In the genomic region with DNA sequence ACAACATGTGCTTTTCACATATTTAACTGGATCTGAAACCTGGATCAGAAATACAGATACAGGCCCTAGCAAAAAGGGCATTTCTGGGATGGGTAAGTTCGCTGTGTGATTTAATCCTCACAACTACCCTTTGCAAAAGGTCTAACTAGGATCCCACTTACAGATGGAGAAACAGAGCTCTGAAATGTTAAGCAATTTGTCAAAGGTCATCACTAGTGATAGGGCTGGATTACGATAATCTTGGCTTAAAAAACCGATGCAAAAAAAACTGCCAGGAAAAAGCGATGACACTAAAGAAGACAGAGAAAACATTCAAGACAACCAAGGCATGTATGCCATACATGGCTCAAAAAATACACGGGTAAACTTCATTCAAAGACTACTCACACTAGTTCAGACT, we compare ENCODE assay signal across 31 cellular contexts.
"Had no signal": no experiment of that assay in that cellular context is flagged by ENCODE, and none has a peak within 500 bp of the region (broad histone marks: within the 10 kb centered on the region; RNA-seq: fewer than 3 reads in every experiment).

No MANE protein-coding gene starts in this region.

- H3K27ac ChIP-seq: neural progenitor cell, ovary, parathyroid adenoma, psoas muscle, skin epidermis, spleen, suprapubic skin, testis, tibial artery, transverse colon, upper lobe of right lung, uterus had no signal

- H3K36me3 ChIP-seq: ovary, uterus had no signal

- H3K4me3 Mint-ChIP-seq: natural killer cell; nephron; neural progenitor cell; stimulated activated memory B cell treated with anti-CD40 and anti-IgM and Interleukin-4, amounts not matched to agents 10 μg/mL and 1 μg/mL and 100 μg/mL, for 72 hours; stimulated activated naive CD8-positive, alpha-beta T cell treated with anti-CD3 and anti-CD28 coated beads, Interleukin-15, amount 100 ng/mL, for 72 hours; type B pancreatic cell had no signal

- H3K27ac Mint-ChIP-seq: nephron; neural progenitor cell; progenitor cell of endocrine pancreas; stimulated activated memory B cell treated with anti-CD40 and anti-IgM and Interleukin-4, amounts not matched to agents 10 μg/mL and 1 μg/mL and 100 μg/mL, for 72 hours; type B pancreatic cell had no signal

- H3K4me1 ChIP-seq: neural progenitor cell, parathyroid adenoma, psoas muscle, suprapubic skin, testis, tibial artery, upper lobe of right lung, uterus had no signal

- H3K9me3 ChIP-seq: ovary, psoas muscle, spleen, suprapubic skin, testis, tibial artery, transverse colon, upper lobe of right lung, uterus had no signal

- H3K4me1 Mint-ChIP-seq: nephron; neural progenitor cell; stimulated activated memory B cell treated with anti-CD40 and anti-IgM and Interleukin-4, amounts not matched to agents 10 μg/mL and 1 μg/mL and 100 μg/mL, for 72 hours; stimulated activated naive CD8-positive, alpha-beta T cell treated with anti-CD3 and anti-CD28 coated beads, Interleukin-15, amount 100 ng/mL, for 72 hours had no signal

- DNase-seq: natural killer cell; occipital lobe; ovary; posterior cingulate gyrus; psoas muscle; right cardiac atrium; spleen; stimulated activated CD4-positive, alpha-beta T cell treated with anti-CD3 and anti-CD28 coated beads, Interleukin-12 subunit alpha, Interleukin-12 subunit beta, amount 100 ng/mL, for 4 hours; stimulated activated CD4-positive, alpha-beta T cell treated with anti-CD3 and anti-CD28 coated beads, Interleukin-1b, Interleukin-23, amount 100 ng/mL, for 48 hours; stimulated activated CD4-positive, alpha-beta T cell treated with anti-CD3 and anti-CD28 coated beads, Interleukin-4, amount 100 ng/mL, for 1 hour; stimulated activated CD4-positive, alpha-beta T cell treated with anti-CD3 and anti-CD28 coated beads, Interleukin-4, amount 100 ng/mL, for 4 hours; stimulated activated CD8-positive, alpha-beta memory T cell treated with anti-CD3 and anti-CD28 coated beads, Interleukin-4, amount 100 ng/mL, for 48 hours; stimulated activated naive CD4-positive, alpha-beta T cell; stimulated activated naive CD8-positive, alpha-beta T cell treated with anti-CD3 and anti-CD28 coated beads, Interleukin-15, amount 100 ng/mL, for 72 hours; stimulated activated naive CD8-positive, alpha-beta T cell treated with anti-CD3 and anti-CD28 coated beads, Interleukin-15, Interleukin-2, amounts not matched to agents 100 U/mL and 50 U/mL, for 24 hours; substantia nigra; testis; tibial artery; transverse colon; upper lobe of right lung; uterus had no signal

- H3K9me3 Mint-ChIP-seq: natural killer cell; nephron; neural progenitor cell; stimulated activated memory B cell treated with anti-CD40 and anti-IgM and Interleukin-4, amounts not matched to agents 10 μg/mL and 1 μg/mL and 100 μg/mL, for 72 hours; stimulated activated naive CD8-positive, alpha-beta T cell treated with anti-CD3 and anti-CD28 coated beads, Interleukin-15, amount 100 ng/mL, for 72 hours; type B pancreatic cell had no signal

- ATAC-seq: natural killer cell; psoas muscle; right cardiac atrium; sciatic nerve; stimulated activated memory B cell treated with anti-CD40 and anti-IgM and Interleukin-4, amounts not matched to agents 10 μg/mL and 1 μg/mL and 100 μg/mL, for 72 hours; stimulated activated naive CD8-positive, alpha-beta T cell treated with anti-CD3 and anti-CD28 coated beads, Interleukin-15, amount 100 ng/mL, for 72 hours; stimulated activated naive CD8-positive, alpha-beta T cell treated with anti-CD3 and anti-CD28 coated beads, Interleukin-15, Interleukin-2, amounts not matched to agents 100 U/mL and 50 U/mL, for 24 hours; upper lobe of right lung had no signal

- H3K27me3 Mint-ChIP-seq: progenitor cell of endocrine pancreas; stimulated activated memory B cell treated with anti-CD40 and anti-IgM and Interleukin-4, amounts not matched to agents 10 μg/mL and 1 μg/mL and 100 μg/mL, for 72 hours; stimulated activated naive CD8-positive, alpha-beta T cell treated with anti-CD3 and anti-CD28 coated beads, Interleukin-15, amount 100 ng/mL, for 72 hours; type B pancreatic cell had no signal

- H3K4me3 ChIP-seq: neural progenitor cell, ovary, psoas muscle, skin epidermis, smooth muscle cell, spleen, suprapubic skin, testis, tibial artery, transverse colon, upper lobe of right lung, uterus had no signal

- H3K27me3 ChIP-seq: neural progenitor cell, ovary, spleen, suprapubic skin, testis, tibial artery, transverse colon, upper lobe of right lung, uterus had no signal
